In the genomic region with DNA sequence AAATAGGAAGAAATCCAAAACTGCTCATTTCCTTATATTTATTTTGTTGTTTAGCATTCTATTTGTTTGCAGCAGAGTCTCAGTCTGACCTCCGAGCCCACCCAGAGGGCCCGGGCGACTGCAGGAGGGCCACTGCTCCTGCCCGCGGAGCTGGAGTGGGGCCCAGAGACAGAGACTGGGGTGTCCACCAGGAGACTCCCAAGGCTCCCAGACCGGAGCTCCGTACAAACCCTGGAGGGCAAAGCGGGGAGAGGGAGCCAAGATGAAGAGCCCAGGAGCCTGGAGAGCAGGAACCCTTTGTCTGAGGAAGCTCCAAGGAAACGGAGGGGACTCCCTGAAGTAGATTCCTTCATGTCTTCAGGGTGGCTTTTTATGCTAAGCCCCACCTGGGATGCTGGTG, we compare ENCODE assay signal across 20 cellular contexts.
"Had no signal": no experiment of that assay in that cellular context is flagged by ENCODE, and none has a peak within 500 bp of the region (broad histone marks: within the 10 kb centered on the region; RNA-seq: fewer than 3 reads in every experiment).

No MANE protein-coding gene starts in this region.

- H3K36me3 ChIP-seq: MG63 had no signal

- H3K27ac ChIP-seq: RWPE1 had no signal

- DNase-seq: IMR-90, Karpas-422, KG1, NCI-H1092 treated with DMSO at 0.1 percent for 48 hours, NCI-H1436, NCI-H187, NCI-H2029, NCI-H2081 treated with DMSO at 0.1 percent for 48 hours, NCI-H2171, NCI-H226, NCI-H510A, NCI-H524 treated with DMSO at 0.1 percent for 48 hours, NCI-H69, NCI-H774, PC-3, SHP77, SK-N-SH had no signal

- H3K27me3 ChIP-seq: MG63 had no signal

- H3K4me3 ChIP-seq: MG63 had no signal

- ATAC-seq: Panc1, PC-3 had no signal
